Comparison of ENCODE assay signal across 15 cellular contexts in genomic region chr12:29545102-29545467, GRCh38. TPM values are rescaled to one million over a fixed set of nuclear protein-coding genes. Genes with fewer than 3 reads are reported as not detected.
DNase-seq lines count a peak whose midpoint lies in the region; ATAC-seq and TF ChIP-seq lines count a peak whose summit lies in the region.
"Had no signal": no experiment of that assay in that cellular context is flagged by ENCODE, and none has a peak within 500 bp of the region (broad histone marks: within the 10 kb centered on the region; RNA-seq: fewer than 3 reads in every experiment).

No MANE protein-coding gene starts in this region.

- no peak overlapping the region for H3K27ac Mint-ChIP-seq in CD8-positive, alpha-beta memory T cell
- H3K27ac Mint-ChIP-seq: activated CD4-positive, alpha-beta memory T cell treated with anti-CD3 and anti-CD28 coated beads, Interleukin-2, amount 10 ng/mL, durations not matched to agents 7 days and 5 days had no signal

- no peak overlapping the region for H2AFZ ChIP-seq in OCI-LY7 (ENCODE audit: low read length)

- H3K27me3 Mint-ChIP-seq in CD8-positive, alpha-beta memory T cell: peaks cover 0 to 27% of the 10 kb centered on the region in 2 donors
- H3K27me3 Mint-ChIP-seq: activated CD4-positive, alpha-beta memory T cell treated with anti-CD3 and anti-CD28 coated beads, Interleukin-2, amount 10 ng/mL, durations not matched to agents 7 days and 5 days had no signal

- H3K4me1 ChIP-seq in OCI-LY7 (ENCODE audit: insufficient read depth, low read length, poor library complexity, severe bottlenecking): no peaks in the 10 kb centered on the region
- H3K4me1 ChIP-seq in CD8-positive, alpha-beta memory T cell (ENCODE audit: insufficient read depth, low read length): no peaks in the 10 kb centered on the region

- no TSS peak for BruUV-seq in OCI-LY7 (replicated peaks; lab: Mats Ljungman, UMichigan)

- intact Hi-C loops in left cardiac atrium (cut with DNase I) (no loop called here), OCI-LY7 (cut with micrococcal nuclease; ENCODE audit: unreplicated experiment) (no loop called here)

- ATAC-seq in GM19035 (IDR thresholded peaks at IDR 0.05; ENCODE audit: unreplicated experiment) (peak; percentile 78), GM21723 (IDR thresholded peaks at IDR 0.05; ENCODE audit: unreplicated experiment) (peak; percentile 87), HG03103 (IDR thresholded peaks at IDR 0.05; ENCODE audit: low read depth, unreplicated experiment) (peak; percentile 84), left cardiac atrium (no peak)

- H3K27ac ChIP-seq in OCI-LY7 (ENCODE audit: low read depth, low read length, poor library complexity, severe bottlenecking): no peak overlapping the region
- H3K27ac ChIP-seq in CD8-positive, alpha-beta memory T cell (ENCODE audit: low read depth, low read length): no peak overlapping the region
- H3K27ac ChIP-seq: 22Rv1, brain microvascular endothelial cell, suprapubic skin had no signal

- no peaks in the 10 kb centered on the region for H4K20me1 ChIP-seq in OCI-LY7 (ENCODE audit: insufficient read depth, low read length)

- no peaks in the 10 kb centered on the region for H3K36me3 ChIP-seq in GM06990 (ENCODE audit: control insufficient read depth, insufficient read depth, low read length)
- H3K36me3 ChIP-seq in OCI-LY7 (ENCODE audit: insufficient read depth, low read length): no peaks in the 10 kb centered on the region
- no peaks in the 10 kb centered on the region for H3K36me3 ChIP-seq in CD8-positive, alpha-beta memory T cell (ENCODE audit: insufficient read depth, low read length)
- H3K36me3 ChIP-seq: brain microvascular endothelial cell, suprapubic skin had no signal

- CTCF ChIA-PET in OCI-LY7 (lab: Charles Lee; ENCODE audit: unreplicated experiment): no interaction called here
- CTCF ChIA-PET in CD8-positive, alpha-beta memory T cell (lab: Charles Lee): interaction anchor here (1.9 kb wide), 1 partner anchor 26 kb away, joined by 4 read pairs; no protein-coding TSS in a partner anchor

- H3K9me2 ChIP-seq in OCI-LY7 (ENCODE audit: insufficient read depth, low read length): no peaks in the 10 kb centered on the region

- no peak overlapping the region for H3K4me2 ChIP-seq in OCI-LY7 (ENCODE audit: low read length)

- POLR2A ChIA-PET in OCI-LY7 (lab: Charles Lee): interaction anchor here (0.6 kb wide), 2 partner anchors 22 to 1242 kb away, joined by 3 to 4 read pairs; no protein-coding TSS in a partner anchor
- POLR2A ChIA-PET in CD8-positive, alpha-beta memory T cell (lab: Charles Lee): no interaction called here

- H3K4me3 ChIP-seq in GM06990 (replicated peaks; ENCODE audit: low read depth, low read length) (no peak overlapping the region), OCI-LY7 (ENCODE audit: low read depth, low read length, poor library complexity, severe bottlenecking) (no peak overlapping the region)
- H3K4me3 ChIP-seq in CD8-positive, alpha-beta memory T cell (ENCODE audit: low read length): no peak overlapping the region
- H3K4me3 ChIP-seq: suprapubic skin had no signal

- H3K9me3 Mint-ChIP-seq in CD8-positive, alpha-beta memory T cell: no peaks in the 10 kb centered on the region
- H3K9me3 Mint-ChIP-seq: activated CD4-positive, alpha-beta memory T cell treated with anti-CD3 and anti-CD28 coated beads, Interleukin-2, amount 10 ng/mL, durations not matched to agents 7 days and 5 days had no signal

- H3K79me2 ChIP-seq in OCI-LY7 (ENCODE audit: insufficient read depth, low read depth, low read length): no peaks in the 10 kb centered on the region

- H3K4me3 Mint-ChIP-seq in CD8-positive, alpha-beta memory T cell: no peak overlapping the region
- H3K4me3 Mint-ChIP-seq: activated CD4-positive, alpha-beta memory T cell treated with anti-CD3 and anti-CD28 coated beads, Interleukin-2, amount 10 ng/mL, durations not matched to agents 7 days and 5 days had no signal

- no peaks in the 10 kb centered on the region for H3K4me1 Mint-ChIP-seq in CD8-positive, alpha-beta memory T cell
- H3K4me1 Mint-ChIP-seq: activated CD4-positive, alpha-beta memory T cell treated with anti-CD3 and anti-CD28 coated beads, Interleukin-2, amount 10 ng/mL, durations not matched to agents 7 days and 5 days had no signal

- no peaks in the 10 kb centered on the region for H3K36me3 Mint-ChIP-seq in CD8-positive, alpha-beta memory T cell

- no peaks in the 10 kb centered on the region for H3K27me3 ChIP-seq in GM06990 (replicated peaks; ENCODE audit: control insufficient read depth, insufficient read depth, low read length)
- no peaks in the 10 kb centered on the region for H3K27me3 ChIP-seq in CD8-positive, alpha-beta memory T cell (ENCODE audit: insufficient read depth, low read length, poor library complexity, severe bottlenecking)
- H3K27me3 ChIP-seq: brain microvascular endothelial cell, suprapubic skin had no signal

- DNase-seq in GM06990 (ENCODE audit: extremely low read depth, insufficient read length) (peak; percentile 20), left cardiac atrium (no peak), OCI-LY7 (ENCODE audit: low spot score) (no peak), NCI-H345 treated with DMSO at 0.1 percent for 48 hours (lab: John Stamatoyannopoulos, UW; ENCODE audit: unreplicated experiment) (no peak)
- DNase-seq in CD8-positive, alpha-beta memory T cell: no peak
- DNase-seq: activated CD4-positive, alpha-beta memory T cell treated with anti-CD3 and anti-CD28 coated beads, Interleukin-2, amount 10 ng/mL, durations not matched to agents 7 days and 5 days; brain microvascular endothelial cell; mesendoderm; occipital lobe; stimulated activated CD4-positive, alpha-beta T cell treated with anti-CD3 and anti-CD28 coated beads, Interleukin-12 subunit alpha, Interleukin-12 subunit beta, amount 100 ng/mL, for 4 hours had no signal

- no peaks in the 10 kb centered on the region for H3K9me3 ChIP-seq in OCI-LY7 (ENCODE audit: low read length)
- H3K9me3 ChIP-seq in CD8-positive, alpha-beta memory T cell (ENCODE audit: low read length): no peaks in the 10 kb centered on the region
- H3K9me3 ChIP-seq: suprapubic skin had no signal

- TF ChIP-seq CTCF in GM06990 (IDR thresholded peaks at IDR 0.05; ENCODE audit: insufficient read depth, low read length, poor library complexity, severe bottlenecking) (no peak), OCI-LY7 (conservative IDR thresholded peaks at IDR 0.05; ENCODE audit: low read length) (no peak)

RNA-seq across cellular contexts. Expression of gene OVCH1, which starts 47.6 kb away (rescaled TPM):
- total RNA-seq in left cardiac atrium (under 1 TPM; 0.29 to 0.31 TPM), OCI-LY7 (2022) (not detected in 2 replicates)
- not detected in 2 replicates for total RNA-seq in OCI-LY7 (2014; rRNA removed; shearing (Covaris generic))
- total RNA-seq in CD8-positive, alpha-beta memory T cell: not detected
- not detected for polyA plus RNA-seq in CD8-positive, alpha-beta memory T cell
- total RNA-seq: activated CD4-positive, alpha-beta memory T cell treated with anti-CD3 and anti-CD28 coated beads, Interleukin-2, amount 10 ng/mL, durations not matched to agents 7 days and 5 days had no signal

Comparison
In these comparisons a context has a peak if more than half of its experiments do, and no peak if none do; other contexts are left out.
1. ATAC-seq: peak in GM19035 (single experiment), GM21723 (single experiment) and HG03103 (single experiment); none in left cardiac atrium (0 of 2).